ENCODE assay signal across 14 cellular contexts in the genomic region with DNA sequence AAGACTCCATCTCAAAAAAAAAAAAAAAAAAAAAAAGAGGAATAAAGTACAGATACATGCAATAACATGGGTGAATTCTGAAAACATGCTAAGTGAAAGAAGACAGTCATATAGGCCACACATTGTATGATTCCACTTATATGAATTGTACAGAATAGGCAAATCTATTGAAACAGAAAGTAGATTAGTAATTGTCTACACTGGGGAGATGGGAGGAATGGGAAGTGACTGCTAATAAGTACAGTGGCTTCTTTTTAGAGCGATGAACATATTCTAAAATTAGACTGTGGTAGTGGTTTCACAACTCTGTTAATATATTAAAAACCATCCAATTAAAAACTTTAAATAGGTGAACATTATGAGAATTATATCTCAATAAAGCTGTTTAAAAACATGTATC.
DNase-seq lines count a peak whose midpoint lies in the region; ATAC-seq and TF ChIP-seq lines count a peak whose summit lies in the region.
"Had no signal": no experiment of that assay in that cellular context is flagged by ENCODE, and none has a peak within 500 bp of the region (broad histone marks: within the 10 kb centered on the region; RNA-seq: fewer than 3 reads in every experiment).

No MANE protein-coding gene starts in this region.

- H3K27me3 ChIP-seq in thyroid gland (no peaks in the 10 kb centered on the region), brain microvascular endothelial cell (replicated peaks) (no peaks in the 10 kb centered on the region), adrenal gland (no peaks in the 10 kb centered on the region)
- H3K27me3 ChIP-seq: heart right ventricle had no signal

- in situ Hi-C loops in brain microvascular endothelial cell (cut with HindIII; ENCODE audit: low pct_ligation_motif_present, low sequenced_read_pairs) = no loop called here

- intact Hi-C loops in thyroid gland (cut with DNase I) (no loop called here), adrenal gland (cut with DNase I) (no loop called here)

- WGBS in thyroid gland, 2 donors = 63 to 78% methylated on average over 1 of the region's 1 CpG
- WGBS in adrenal gland, 4 donors = 43 to 55% (median 51%) methylated on average over 1 of the region's 1 CpG

- DNase-seq in coronary artery (ENCODE audit: low spot score) = no peak
- no peak for DNase-seq in thyroid gland
- DNase-seq in brain microvascular endothelial cell = no peak
- DNase-seq in adrenal gland = no peak
- DNase-seq in retina = no peak
- DNase-seq: activated CD4-positive, alpha-beta memory T cell treated with anti-CD3 and anti-CD28 coated beads for 36 hours; activated gamma-delta T cell treated with Interleukin-2 at 50 U/mL for 16 hours; KBM-7; NCI-H1694 treated with DMSO at 0.1 percent for 48 hours; NCI-H774 had no signal

- no peak for TF ChIP-seq CTCF in coronary artery (IDR thresholded peaks at IDR 0.05)
- no peak for TF ChIP-seq CTCF in thyroid gland (IDR thresholded peaks at IDR 0.05)
- TF ChIP-seq CTCF in brain microvascular endothelial cell (IDR thresholded peaks at IDR 0.05; ENCODE audit: low read depth, low read length, missing control alignments) = no peak
- no peak for TF ChIP-seq CTCF in adrenal gland (IDR thresholded peaks at IDR 0.05)

- TF ChIP-seq POLR2A in thyroid gland (IDR thresholded peaks at IDR 0.05) (no peak), adrenal gland (IDR thresholded peaks at IDR 0.05) (no peak)

- peak overlapping the region; percentile 13 for H3K4me3 ChIP-seq in coronary artery
- H3K4me3 ChIP-seq in thyroid gland (replicated peaks in 1 of 3) = no peak overlapping the region
- no peak overlapping the region for H3K4me3 ChIP-seq in brain microvascular endothelial cell (ENCODE audit: low read depth, low read length)
- H3K4me3 ChIP-seq in adrenal gland = peak overlapping the region in 1 of 4 donors; percentile 18
- H3K4me3 ChIP-seq: skin epidermis had no signal

- H3K4me1 ChIP-seq in thyroid gland (peaks cover 23 to 32% of the 10 kb centered on the region in 2 donors), adrenal gland (replicated peaks in 1 of 2) (peaks cover 4 to 10% of the 10 kb centered on the region in 2 donors)
- H3K4me1 ChIP-seq: heart right ventricle had no signal

- H3K9me3 ChIP-seq in thyroid gland (no peaks in the 10 kb centered on the region), adrenal gland (replicated peaks in 1 of 3) (no peaks in the 10 kb centered on the region)
- H3K9me3 ChIP-seq: heart right ventricle had no signal

- peak; percentile 40 for ATAC-seq in GM19463 (IDR thresholded peaks at IDR 0.05; ENCODE audit: unreplicated experiment)
- ATAC-seq in HG03135 (IDR thresholded peaks at IDR 0.05; ENCODE audit: unreplicated experiment) = peak; percentile 50

- H3K36me3 ChIP-seq in thyroid gland = no peaks in the 10 kb centered on the region
- no peaks in the 10 kb centered on the region for H3K36me3 ChIP-seq in brain microvascular endothelial cell (replicated peaks)
- no peaks in the 10 kb centered on the region for H3K36me3 ChIP-seq in adrenal gland (replicated peaks in 1 of 2)
- H3K36me3 ChIP-seq: heart right ventricle had no signal

- H3K27ac ChIP-seq in coronary artery = peak overlapping the region; percentile 76
- H3K27ac ChIP-seq in thyroid gland = peak overlapping the region; percentile 51 to 85 (median 62)
- no peak overlapping the region for H3K27ac ChIP-seq in brain microvascular endothelial cell
- peak overlapping the region in 1 of 5 donors; percentile 65 for H3K27ac ChIP-seq in adrenal gland
